Comparison of ENCODE assay signal across 1 cellular context in the genomic region with DNA sequence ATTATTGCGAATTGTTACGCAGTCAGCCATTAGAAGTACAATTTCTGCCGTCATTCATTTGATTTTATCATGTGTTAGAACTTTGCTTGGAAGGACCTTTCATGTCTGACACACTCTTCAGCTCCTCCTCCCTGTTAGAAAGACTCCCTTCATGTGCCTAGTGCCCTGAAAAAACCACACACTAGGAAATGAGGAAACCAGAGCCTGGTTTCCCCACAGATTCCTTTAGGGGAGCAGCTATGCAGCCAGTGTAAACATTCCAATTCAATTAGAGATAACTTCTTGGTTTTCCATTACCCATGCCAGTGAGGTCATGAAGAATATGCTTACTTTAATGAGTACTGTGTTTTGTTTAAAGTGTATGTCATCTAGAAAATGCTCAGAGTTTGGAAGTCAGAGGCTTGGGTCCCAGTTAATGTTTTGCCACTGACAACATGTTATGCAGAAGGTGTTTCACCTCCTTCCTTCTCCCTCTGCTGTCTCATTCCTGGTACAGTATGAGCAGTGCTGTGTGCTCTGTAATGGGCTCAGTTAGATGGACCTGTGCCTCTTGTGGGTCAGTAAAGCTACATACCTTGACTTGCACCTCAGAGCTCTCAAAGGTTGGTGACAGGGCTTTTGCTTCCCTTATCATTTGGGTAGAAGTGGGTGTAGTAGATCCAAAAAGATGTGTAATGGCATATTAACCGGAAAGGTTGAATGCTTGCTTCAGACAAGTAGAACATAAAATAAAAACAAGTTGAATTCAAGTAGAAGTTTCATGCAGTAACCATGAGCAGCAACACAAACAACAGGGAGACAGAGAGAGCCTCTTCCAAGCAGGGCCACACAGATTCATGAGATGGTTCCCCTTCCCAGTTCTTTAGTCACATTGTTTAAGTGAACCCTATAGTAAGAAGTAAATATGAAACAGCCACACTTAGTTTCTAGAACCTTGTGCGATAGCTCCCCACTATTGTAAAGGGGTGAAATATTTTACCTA.
TF ChIP-seq lines count a peak whose summit lies in the region.

No MANE protein-coding gene starts in this region.

TF ChIP-seq in HEK293, 187 proteins besides CTCF, POLR2A, EP300 and RAD21 (continued from another document):
- TF ChIP-seq PRDM2 (tag by site-specific recombination; IDR thresholded peaks at IDR 0.05; ENCODE audit: borderline replicate concordance) = no peak
- TF ChIP-seq ZNF626 (tag by site-specific recombination; IDR thresholded peaks at IDR 0.05) = no peak
- TF ChIP-seq ZNF302 (tag by site-specific recombination; IDR thresholded peaks at IDR 0.05; ENCODE audit: low read depth) = no peak
- TF ChIP-seq KLF16 (tag by site-specific recombination; IDR thresholded peaks at IDR 0.05) = no peak
- no peak for TF ChIP-seq ZNF404 (tag by site-specific recombination; IDR thresholded peaks at IDR 0.05)
- TF ChIP-seq, protein P1, sequence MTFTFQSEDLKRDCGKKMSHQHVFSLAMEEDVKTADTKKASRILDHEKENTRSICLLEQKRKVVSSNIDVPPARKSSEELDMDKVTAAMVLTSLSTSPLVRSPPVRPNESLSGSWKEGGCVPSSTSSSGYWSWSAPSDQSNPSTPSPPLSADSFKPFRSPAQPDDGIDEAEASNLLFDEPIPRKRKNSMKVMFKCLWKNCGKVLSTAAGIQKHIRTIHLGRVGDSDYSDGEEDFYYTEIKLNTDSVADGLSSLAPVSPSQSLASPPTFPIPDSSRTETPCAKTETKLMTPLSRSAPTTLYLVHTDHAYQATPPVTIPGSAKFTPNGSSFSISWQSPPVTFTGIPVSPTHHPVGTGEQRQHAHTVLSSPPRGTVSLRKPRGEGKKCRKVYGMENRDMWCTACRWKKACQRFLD (tag by site-specific recombination; IDR thresholded peaks at IDR 0.05) = no peak
- 0 out of 2 replicates have a peak, but pooled peaks have one; percentile 39 for TF ChIP-seq KLF17 (tag by site-specific recombination; IDR thresholded peaks at IDR 0.05)
- TF ChIP-seq ZNF23 (tag by site-specific recombination; IDR thresholded peaks at IDR 0.05; ENCODE audit: borderline replicate concordance) = no peak
- TF ChIP-seq, protein P2, sequence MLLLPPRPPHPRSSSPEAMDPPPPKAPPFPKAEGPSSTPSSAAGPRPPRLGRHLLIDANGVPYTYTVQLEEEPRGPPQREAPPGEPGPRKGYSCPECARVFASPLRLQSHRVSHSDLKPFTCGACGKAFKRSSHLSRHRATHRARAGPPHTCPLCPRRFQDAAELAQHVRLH (tag by site-specific recombination; IDR thresholded peaks at IDR 0.05) = peak; percentile 76
- TF ChIP-seq ZNF311 (tag by site-specific recombination; IDR thresholded peaks at IDR 0.05; ENCODE audit: borderline replicate concordance) = no peak
- TF ChIP-seq ZXDB (tag by site-specific recombination; IDR thresholded peaks at IDR 0.05) = peak; percentile 89
- TF ChIP-seq KLF8 (tag by site-specific recombination; IDR thresholded peaks at IDR 0.05) = peak; percentile 65
- TF ChIP-seq, protein P3, sequence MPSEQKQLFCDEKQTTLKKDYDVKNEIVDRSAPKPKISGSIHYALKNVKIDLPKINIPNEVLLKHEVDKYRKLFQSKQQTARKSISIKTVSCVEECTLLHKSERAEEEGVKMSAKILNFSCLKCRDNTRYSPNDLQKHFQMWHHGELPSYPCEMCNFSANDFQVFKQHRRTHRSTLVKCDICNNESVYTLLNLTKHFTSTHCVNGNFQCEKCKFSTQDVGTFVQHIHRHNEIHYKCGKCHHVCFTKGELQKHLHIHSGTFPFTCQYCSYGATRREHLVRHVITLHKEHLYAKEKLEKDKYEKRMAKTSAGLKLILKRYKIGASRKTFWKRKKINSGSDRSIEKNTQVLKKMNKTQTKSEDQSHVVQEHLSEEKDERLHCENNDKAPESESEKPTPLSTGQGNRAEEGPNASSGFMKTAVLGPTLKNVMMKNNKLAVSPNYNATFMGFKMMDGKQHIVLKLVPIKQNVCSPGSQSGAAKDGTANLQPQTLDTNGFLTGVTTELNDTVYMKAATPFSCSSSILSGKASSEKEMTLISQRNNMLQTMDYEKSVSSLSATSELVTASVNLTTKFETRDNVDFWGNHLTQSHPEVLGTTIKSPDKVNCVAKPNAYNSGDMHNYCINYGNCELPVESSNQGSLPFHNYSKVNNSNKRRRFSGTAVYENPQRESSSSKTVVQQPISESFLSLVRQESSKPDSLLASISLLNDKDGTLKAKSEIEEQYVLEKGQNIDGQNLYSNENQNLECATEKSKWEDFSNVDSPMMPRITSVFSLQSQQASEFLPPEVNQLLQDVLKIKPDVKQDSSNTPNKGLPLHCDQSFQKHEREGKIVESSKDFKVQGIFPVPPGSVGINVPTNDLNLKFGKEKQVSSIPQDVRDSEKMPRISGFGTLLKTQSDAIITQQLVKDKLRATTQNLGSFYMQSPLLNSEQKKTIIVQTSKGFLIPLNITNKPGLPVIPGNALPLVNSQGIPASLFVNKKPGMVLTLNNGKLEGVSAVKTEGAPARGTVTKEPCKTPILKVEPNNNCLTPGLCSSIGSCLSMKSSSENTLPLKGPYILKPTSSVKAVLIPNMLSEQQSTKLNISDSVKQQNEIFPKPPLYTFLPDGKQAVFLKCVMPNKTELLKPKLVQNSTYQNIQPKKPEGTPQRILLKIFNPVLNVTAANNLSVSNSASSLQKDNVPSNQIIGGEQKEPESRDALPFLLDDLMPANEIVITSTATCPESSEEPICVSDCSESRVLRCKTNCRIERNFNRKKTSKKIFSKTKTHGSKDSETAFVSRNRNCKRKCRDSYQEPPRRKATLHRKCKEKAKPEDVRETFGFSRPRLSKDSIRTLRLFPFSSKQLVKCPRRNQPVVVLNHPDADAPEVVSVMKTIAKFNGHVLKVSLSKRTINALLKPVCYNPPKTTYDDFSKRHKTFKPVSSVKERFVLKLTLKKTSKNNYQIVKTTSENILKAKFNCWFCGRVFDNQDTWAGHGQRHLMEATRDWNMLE (tag by site-specific recombination; conservative IDR thresholded peaks at IDR 0.05; ENCODE audit: low read depth) = peak; percentile 10; the same call in 1 of the 2 replicates
- TF ChIP-seq SALL2 (tag by site-specific recombination; IDR thresholded peaks at IDR 0.05; ENCODE audit: borderline replicate concordance) = no peak
- TF ChIP-seq ZNF677 (tag by site-specific recombination; IDR thresholded peaks at IDR 0.05) = no peak
- TF ChIP-seq, protein P4, sequence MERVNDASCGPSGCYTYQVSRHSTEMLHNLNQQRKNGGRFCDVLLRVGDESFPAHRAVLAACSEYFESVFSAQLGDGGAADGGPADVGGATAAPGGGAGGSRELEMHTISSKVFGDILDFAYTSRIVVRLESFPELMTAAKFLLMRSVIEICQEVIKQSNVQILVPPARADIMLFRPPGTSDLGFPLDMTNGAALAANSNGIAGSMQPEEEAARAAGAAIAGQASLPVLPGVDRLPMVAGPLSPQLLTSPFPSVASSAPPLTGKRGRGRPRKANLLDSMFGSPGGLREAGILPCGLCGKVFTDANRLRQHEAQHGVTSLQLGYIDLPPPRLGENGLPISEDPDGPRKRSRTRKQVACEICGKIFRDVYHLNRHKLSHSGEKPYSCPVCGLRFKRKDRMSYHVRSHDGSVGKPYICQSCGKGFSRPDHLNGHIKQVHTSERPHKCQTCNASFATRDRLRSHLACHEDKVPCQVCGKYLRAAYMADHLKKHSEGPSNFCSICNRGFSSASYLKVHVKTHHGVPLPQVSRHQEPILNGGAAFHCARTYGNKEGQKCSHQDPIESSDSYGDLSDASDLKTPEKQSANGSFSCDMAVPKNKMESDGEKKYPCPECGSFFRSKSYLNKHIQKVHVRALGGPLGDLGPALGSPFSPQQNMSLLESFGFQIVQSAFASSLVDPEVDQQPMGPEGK (tag by site-specific recombination; IDR thresholded peaks at IDR 0.05) = peak; percentile 48; the same call in 1 of the 2 replicates
- TF ChIP-seq, protein P5, sequence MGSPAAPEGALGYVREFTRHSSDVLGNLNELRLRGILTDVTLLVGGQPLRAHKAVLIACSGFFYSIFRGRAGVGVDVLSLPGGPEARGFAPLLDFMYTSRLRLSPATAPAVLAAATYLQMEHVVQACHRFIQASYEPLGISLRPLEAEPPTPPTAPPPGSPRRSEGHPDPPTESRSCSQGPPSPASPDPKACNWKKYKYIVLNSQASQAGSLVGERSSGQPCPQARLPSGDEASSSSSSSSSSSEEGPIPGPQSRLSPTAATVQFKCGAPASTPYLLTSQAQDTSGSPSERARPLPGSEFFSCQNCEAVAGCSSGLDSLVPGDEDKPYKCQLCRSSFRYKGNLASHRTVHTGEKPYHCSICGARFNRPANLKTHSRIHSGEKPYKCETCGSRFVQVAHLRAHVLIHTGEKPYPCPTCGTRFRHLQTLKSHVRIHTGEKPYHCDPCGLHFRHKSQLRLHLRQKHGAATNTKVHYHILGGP (tag by site-specific recombination; IDR thresholded peaks at IDR 0.05) = no peak
- TF ChIP-seq ZNF423 (tag by site-specific recombination; IDR thresholded peaks at IDR 0.05) = no peak
